Comparison of ENCODE assay signal across 8 cellular contexts in the genomic region with DNA sequence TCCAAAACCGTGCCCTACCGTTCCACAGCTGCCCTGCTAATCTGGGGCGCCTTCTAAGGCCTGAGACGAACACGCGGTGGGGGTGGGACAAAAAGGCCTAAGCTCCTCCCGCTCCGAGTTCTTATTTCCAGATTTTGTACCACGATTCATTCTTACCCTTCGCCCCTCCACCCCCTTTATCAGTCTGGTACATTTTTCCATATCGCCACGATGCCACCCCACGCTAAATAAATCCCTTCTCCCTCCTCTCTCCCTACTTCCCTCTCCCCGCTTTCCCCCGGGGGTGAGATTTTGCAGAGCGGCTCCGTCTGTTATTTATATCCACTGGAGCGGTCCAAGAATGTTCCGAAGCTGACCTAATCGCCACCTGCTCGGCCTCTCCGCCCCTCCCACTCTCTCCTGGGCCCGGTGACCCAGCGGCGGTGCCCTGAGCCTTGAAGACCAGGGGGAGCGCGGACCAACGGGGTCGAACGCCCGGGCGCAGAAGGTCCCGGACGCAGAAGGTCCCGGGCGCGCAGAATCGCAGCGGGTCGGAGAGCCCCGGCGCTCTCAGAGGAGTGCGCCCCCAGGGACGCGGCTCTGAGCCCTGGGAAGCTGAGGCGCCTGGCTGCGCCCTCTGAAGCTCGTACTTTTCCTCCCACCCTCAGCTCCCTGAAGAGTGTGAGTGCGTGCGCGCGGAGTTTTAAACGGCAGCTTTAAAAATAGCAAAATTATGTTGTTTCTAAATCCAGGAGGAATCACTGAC. TPM values are rescaled to one million over a fixed set of nuclear protein-coding genes. Genes with fewer than 3 reads are reported as not detected.
DNase-seq lines count a peak whose midpoint lies in the region; ATAC-seq lines count a peak whose summit lies in the region.

No MANE protein-coding gene starts in this region.

- intact Hi-C loops in right cardiac atrium (cut with DNase I): loop anchor here in 1 of 4 donors (10.0 kb wide), 1 partner anchor 168 kb away; the partner anchor contains the start of gene MYBPC3

- no peaks in the 10 kb centered on the region for H3K9me3 ChIP-seq in right cardiac atrium (ENCODE audit: control insufficient read depth, low read length)

- no peak for DNase-seq in activated CD4-positive, CD25-positive, alpha-beta regulatory T cell (lab: John Stamatoyannopoulos, UW)
- DNase-seq in RKO (ENCODE audit: low spot score) (peak; percentile 81), astrocyte of the hippocampus (ENCODE audit: low read depth, low spot score) (peak; percentile 70), right cardiac atrium (peak; percentile 51 to 81 (median 80))

- peak overlapping the region; percentile 35 for H3K9ac ChIP-seq in rectal smooth muscle tissue (ENCODE audit: low read length)

- no peaks in the 10 kb centered on the region for H3K36me3 ChIP-seq in rectal smooth muscle tissue (ENCODE audit: control insufficient read depth, insufficient read depth, low read length)

- H3K4me1 ChIP-seq in right cardiac atrium (ENCODE audit: control insufficient read depth, insufficient read depth, low read length): no peaks in the 10 kb centered on the region
- peaks cover 25% of the 10 kb centered on the region for H3K4me1 ChIP-seq in rectal smooth muscle tissue (ENCODE audit: control insufficient read depth, insufficient read depth, low read length)

- WGBS in right cardiac atrium: under 1% methylated on average over 53 of the region's 53 CpGs

- H3K27ac ChIP-seq in right cardiac atrium (ENCODE audit: low read length) (peak overlapping the region; percentile 83), rectal smooth muscle tissue (ENCODE audit: low read depth, low read length) (peak overlapping the region; percentile 97)

- ATAC-seq in activated CD4-positive, CD25-positive, alpha-beta regulatory T cell treated with anti-CD3 and anti-CD28 coated beads, Interleukin-2, amount 50 U/mL, for 24 hours: peak; percentile 57 to 66
- ATAC-seq in right cardiac atrium (peak; percentile 38 to 40), HG03469 (IDR thresholded peaks at IDR 0.05; ENCODE audit: unreplicated experiment) (no peak), GM21619 (IDR thresholded peaks at IDR 0.05; ENCODE audit: unreplicated experiment) (no peak)

- H3K27me3 ChIP-seq in right cardiac atrium (ENCODE audit: control insufficient read depth, insufficient read depth) (no peaks in the 10 kb centered on the region), rectal smooth muscle tissue (ENCODE audit: control insufficient read depth, insufficient read depth, low read length) (peaks cover 5% of the 10 kb centered on the region)

- peak overlapping the region; percentile 70 for H3K4me3 ChIP-seq in right cardiac atrium (ENCODE audit: low read length)
- peak overlapping the region; percentile 35 for H3K4me3 ChIP-seq in rectal smooth muscle tissue (ENCODE audit: low read length)

RNA-seq across cellular contexts. Expression of gene PACSIN3, which starts 0.9 kb away (rescaled TPM):
- 100 to 1,000 TPM; 110 to 156 (median 123) TPM for total RNA-seq in right cardiac atrium
- polyA plus RNA-seq in right cardiac atrium: 137 TPM

RNA-seq across cellular contexts. Expression of gene ARFGAP2, which starts 10.4 kb away (rescaled TPM):
- 10 to 100 TPM; 43.8 to 67.4 (median 56.5) TPM for total RNA-seq in right cardiac atrium
- 39.8 TPM for polyA plus RNA-seq in right cardiac atrium

RNA-seq across cellular contexts. Expression of gene DDB2, which starts 27.7 kb away (rescaled TPM):
- 10 to 100 TPM in 3 of 4 donors, 1 to 10 TPM in 1; 9.2 to 12.4 (median 11.8) TPM for total RNA-seq in right cardiac atrium
- polyA plus RNA-seq in right cardiac atrium: 10.5 TPM

Comparison
In these comparisons a context has a peak if more than half of its experiments do, and no peak if none do; other contexts are left out.
1. ATAC-seq: peak in activated CD4-positive, CD25-positive, alpha-beta regulatory T cell treated with anti-CD3 and anti-CD28 coated beads, Interleukin-2, amount 50 U/mL, for 24 hours (2 of 2) and right cardiac atrium (2 of 2); none in HG03469 (single experiment) and GM21619 (single experiment).
2. DNase-seq: peak in RKO (single experiment), astrocyte of the hippocampus (single experiment) and right cardiac atrium (3 of 3); none in activated CD4-positive, CD25-positive, alpha-beta regulatory T cell (0 of 4).